ENCODE assay signal across 9 cellular contexts in the genomic region with DNA sequence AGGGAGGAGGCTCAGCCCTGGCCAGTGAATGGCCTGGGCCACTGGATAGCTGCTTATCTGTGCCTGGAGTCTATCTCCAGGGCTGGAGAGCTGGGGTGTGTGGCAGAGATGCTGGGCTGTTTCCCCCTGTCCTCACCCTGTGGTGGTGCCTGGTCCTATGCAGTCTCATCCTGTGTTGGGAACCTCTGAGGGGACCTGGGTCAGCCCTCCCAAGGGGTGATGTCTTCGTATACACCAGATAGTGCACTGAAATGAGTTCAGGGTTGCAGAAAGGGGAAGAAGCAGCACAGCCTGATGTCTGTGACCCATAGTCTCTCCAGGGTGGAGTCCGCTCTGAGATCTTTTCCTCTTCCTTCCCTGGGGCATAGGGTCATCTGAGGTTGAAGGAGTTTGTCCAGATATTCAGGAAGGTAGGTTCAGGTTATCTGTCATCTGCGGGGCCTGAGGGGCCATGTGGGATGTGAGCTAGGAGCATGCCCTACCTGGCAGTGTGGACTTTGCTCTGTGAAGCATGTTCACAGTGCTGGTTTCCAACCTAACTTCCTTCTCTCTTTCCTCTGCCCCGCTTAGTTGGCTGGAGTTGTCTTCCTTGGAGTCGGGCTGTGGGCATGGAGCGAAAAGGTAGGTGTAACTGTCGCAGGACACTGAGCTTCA. TPM values are rescaled to one million over a fixed set of nuclear protein-coding genes. Genes with fewer than 3 reads are reported as not detected.
DNase-seq lines count a peak whose midpoint lies in the region; ATAC-seq and TF ChIP-seq lines count a peak whose summit lies in the region.
"Had no signal": no experiment of that assay in that cellular context is flagged by ENCODE, and none has a peak within 500 bp of the region (broad histone marks: within the 10 kb centered on the region; RNA-seq: fewer than 3 reads in every experiment).

No MANE protein-coding gene starts in this region.

- peak overlapping the region; percentile 38 for H3K27ac Mint-ChIP-seq in activated T-cell treated with anti-CD3 and anti-CD28 coated beads, Interleukin-2, amount 50 U/mL, for 72 hours
- H3K27ac Mint-ChIP-seq in brain = peak overlapping the region; percentile 62 to 85 (median 75)

- H3K27me3 Mint-ChIP-seq in activated T-cell treated with anti-CD3 and anti-CD28 coated beads, Interleukin-2, amount 50 U/mL, for 72 hours (ENCODE audit: low read depth) = no peaks in the 10 kb centered on the region
- H3K27me3 Mint-ChIP-seq in brain = peaks cover 3% of the 10 kb centered on the region

- H3K9me3 ChIP-seq in right lobe of liver (no peaks in the 10 kb centered on the region), transverse colon (no peaks in the 10 kb centered on the region)

- H3K36me3 Mint-ChIP-seq in activated T-cell treated with anti-CD3 and anti-CD28 coated beads, Interleukin-2, amount 50 U/mL, for 72 hours (ENCODE audit: insufficient read depth in 2 of 2) = peaks cover 0 to 1% of the 10 kb centered on the region in 2 donors
- H3K36me3 Mint-ChIP-seq in brain = peaks cover 31% of the 10 kb centered on the region

- no peaks in the 10 kb centered on the region for H3K9me3 Mint-ChIP-seq in activated T-cell treated with anti-CD3 and anti-CD28 coated beads, Interleukin-2, amount 50 U/mL, for 72 hours
- H3K9me3 Mint-ChIP-seq in brain = no peaks in the 10 kb centered on the region

- H3K4me3 ChIP-seq in right lobe of liver = no peak overlapping the region
- H3K4me3 ChIP-seq in transverse colon = peak overlapping the region in 1 of 4 donors; percentile 0

- TF ChIP-seq POLR2A in right lobe of liver (IDR thresholded peaks at IDR 0.05) = no peak
- TF ChIP-seq POLR2A in transverse colon (IDR thresholded peaks at IDR 0.05) = no peak

- intact Hi-C loops in right lobe of liver (cut with DNase I) (loop anchor here in 1 of 2 donors (10.0 kb wide), 1 partner anchor 119 kb away; no protein-coding TSS in a partner anchor), transverse colon (cut with DNase I; ENCODE audit: low total_unique reads) (loop anchor here (2.0 to 10.0 kb wide), 2 partner anchors 59 to 119 kb away; no protein-coding TSS in a partner anchor)

- H3K27me3 ChIP-seq in right lobe of liver (no peaks in the 10 kb centered on the region), transverse colon (no peaks in the 10 kb centered on the region)

- in situ Hi-C loops in transverse colon (cut with MboI; ENCODE audit: low pct_ligation_motif_present in 1 of 4, low pct_unique_long_range_greater_than_20kb in 1 of 4, low sequenced_read_pairs in 3 of 4) = loop anchor here (5.0 to 10.0 kb wide), 4 partner anchors 57 to 119 kb away; no protein-coding TSS in a partner anchor

- TF ChIP-seq CTCF in brain (conservative IDR thresholded peaks at IDR 0.05) = no peak
- TF ChIP-seq CTCF in right lobe of liver (IDR thresholded peaks at IDR 0.05) = no peak
- TF ChIP-seq CTCF in transverse colon (IDR thresholded peaks at IDR 0.05) = no peak

- no peak overlapping the region for H3K4me3 Mint-ChIP-seq in activated T-cell treated with anti-CD3 and anti-CD28 coated beads, Interleukin-2, amount 50 U/mL, for 72 hours
- H3K4me3 Mint-ChIP-seq in brain = no peak overlapping the region

- WGBS in right lobe of liver (ENCODE audit: insufficient coverage, low coverage, low lambda C conversion rate, missing lambda C conversion rate) = 43% methylated on average over 7 of the region's 7 CpGs
- WGBS in transverse colon (ENCODE audit: low coverage in 1 of 2), 2 donors = 46 to 57% methylated on average over 4 to 7 of the region's 7 CpGs

- H3K27ac ChIP-seq in right lobe of liver = peak overlapping the region; percentile 45 to 63 (median 59)
- peak overlapping the region; percentile 65 to 85 (median 82) for H3K27ac ChIP-seq in transverse colon

- H3K4me1 ChIP-seq in right lobe of liver = peaks cover 0 to 62% (median 20%) of the 10 kb centered on the region in 4 donors
- H3K4me1 ChIP-seq in transverse colon = peaks cover 24 to 67% (median 45%) of the 10 kb centered on the region in 4 donors

- no peak for TF ChIP-seq EP300 in transverse colon (IDR thresholded peaks at IDR 0.05; ENCODE audit: low read depth)

- no peak for DNase-seq in activated T-cell treated with anti-CD3 and anti-CD28 coated beads, Interleukin-2, amount 50 U/mL, for 72 hours
- DNase-seq in activated T-cell treated with anti-CD3 and anti-CD28 coated beads for 4 hours (no peak), right lobe of liver (no peak), transverse colon (peak; percentile 48), ureter (ENCODE audit: low spot score) (no peak)

- no peak for ATAC-seq in activated T-cell treated with anti-CD3 and anti-CD28 coated beads, Interleukin-2, amount 50 U/mL, for 72 hours (replicated peaks in 1 of 2)
- ATAC-seq in right lobe of liver = peak; percentile 23 to 44 (median 38)
- no peak for ATAC-seq in HG02885 (IDR thresholded peaks at IDR 0.05; ENCODE audit: poor library complexity, unreplicated experiment)
- no peak for ATAC-seq in HG03442 (IDR thresholded peaks at IDR 0.05; ENCODE audit: unreplicated experiment)

- H3K4me1 Mint-ChIP-seq in activated T-cell treated with anti-CD3 and anti-CD28 coated beads, Interleukin-2, amount 50 U/mL, for 72 hours (ENCODE audit: low read depth) = peaks cover 70% of the 10 kb centered on the region
- peaks cover 73% of the 10 kb centered on the region for H3K4me1 Mint-ChIP-seq in brain

- H3K36me3 ChIP-seq in right lobe of liver (peaks cover 0 to 12% (median 0%) of the 10 kb centered on the region in 4 donors), transverse colon (peaks cover 0 to 1% (median under 1%) of the 10 kb centered on the region in 4 donors)

RNA-seq across cellular contexts. Expression of gene SH2D4B, which starts 33.4 kb away (rescaled TPM):
- total RNA-seq in activated T-cell treated with anti-CD3 and anti-CD28 coated beads, Interleukin-2, amount 50 U/mL, for 72 hours = under 1 TPM; 0.34 to 0.46 TPM
- polyA plus RNA-seq in brain (ENCODE audit: insufficient read depth, low read depth, low replicate concordance) = not detected
- total RNA-seq in right lobe of liver (not detected), transverse colon (under 1 TPM in 1 of 4 donors, not detected in 3; 0.32 TPM), ureter (not detected)
- total RNA-seq: LHCN-M2 had no signal

RNA-seq across cellular contexts. Expression of gene TSPAN14, which starts 50.2 kb away (rescaled TPM):
- total RNA-seq in activated T-cell treated with anti-CD3 and anti-CD28 coated beads, Interleukin-2, amount 50 U/mL, for 72 hours = 10 to 100 TPM; 44.2 to 47.8 TPM
- 70.4 TPM for polyA plus RNA-seq in brain (ENCODE audit: insufficient read depth, low read depth, low replicate concordance)
- total RNA-seq in right lobe of liver = 10 to 100 TPM; 22.1 to 39.0 (median 28.4) TPM
- total RNA-seq in transverse colon = 10 to 100 TPM; 18.9 to 72.9 (median 55.8) TPM
- 177 TPM for total RNA-seq in ureter

Comparison
In these comparisons a context has a peak if more than half of its experiments do, and no peak if none do; other contexts are left out.
1. ATAC-seq: peak in right lobe of liver (4 of 4); none in activated T-cell treated with anti-CD3 and anti-CD28 coated beads, Interleukin-2, amount 50 U/mL, for 72 hours (0 of 2), HG02885 (single experiment) and HG03442 (single experiment).